ENCODE assay signal across 13 cellular contexts in the genomic region with DNA sequence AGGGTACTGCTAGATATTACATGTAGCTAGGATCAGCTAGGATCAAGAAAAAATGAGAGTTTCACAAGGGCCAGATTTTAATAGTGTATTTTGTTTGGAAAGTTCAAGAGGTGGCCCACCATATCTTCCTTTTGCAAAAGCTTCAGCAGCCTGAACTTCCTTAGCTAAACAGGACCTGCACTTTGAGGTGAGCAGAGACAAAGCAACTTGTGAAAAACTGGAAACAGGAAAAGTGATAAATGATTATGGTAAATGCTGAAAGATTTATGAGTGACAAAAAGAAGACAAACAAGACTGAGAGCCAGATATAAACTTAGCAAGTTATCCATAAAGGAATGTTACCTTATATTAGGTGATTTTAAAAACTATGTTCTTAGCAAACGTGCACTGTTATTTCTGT.
A peak's percentile ranks its signal among the peaks of the same experiment; 100 is the strongest.
DNase-seq lines count a peak whose midpoint lies in the region; TF ChIP-seq lines count a peak whose summit lies in the region.
"Had no signal": no experiment of that assay in that cellular context is flagged by ENCODE, and none has a peak within 500 bp of the region (broad histone marks: within the 10 kb centered on the region; RNA-seq: fewer than 3 reads in every experiment).

No MANE protein-coding gene starts in this region.

- DNase-seq in OCI-M1 (lab: John Stamatoyannopoulos, UW) (peak; percentile 53), glomerular endothelial cell (ENCODE audit: extremely low read depth, low read depth, low spot score) (peak; percentile 96), pulmonary artery endothelial cell (ENCODE audit: low read depth, low spot score) (peak; percentile 92), HK-2 (ENCODE audit: unreplicated experiment) (no peak), COR-L47 (lab: John Stamatoyannopoulos, UW) (no peak), 8988T (no peak)
- DNase-seq: CD8-positive, alpha-beta memory T cell; HCEC 1CT; NCI-H1105; NCI-H187; NCI-H510A had no signal

- H3K4me1 ChIP-seq in HEK293 (ENCODE audit: control insufficient read depth, insufficient read depth, low read length): peaks cover 7% of the 10 kb centered on the region; the same call in 1 of the 2 replicates

- no peak overlapping the region for H3K4me3 ChIP-seq in HEK293 (ENCODE audit: low read depth, low read length)

- H3K27ac ChIP-seq in HEK293 (ENCODE audit: extremely low read depth, low read depth, low read length): no peak overlapping the region
- H3K27ac ChIP-seq: HL-60 had no signal

- TF ChIP-seq CTCF in HEK293 (tag by site-specific recombination; IDR thresholded peaks at IDR 0.05): no peak

- H3K36me3 ChIP-seq in HEK293 (ENCODE audit: control insufficient read depth in 2 of 2, insufficient read depth in 1 of 2, low read length in 2 of 2): peaks cover 0 to 14% of the 10 kb centered on the region in 2 experiments; a peak in 1 of 3 replicates

- no peaks in the 10 kb centered on the region for H3K9me3 ChIP-seq in HEK293 (ENCODE audit: control insufficient read depth, insufficient read depth, low read depth, low read length)

- POLR2A ChIA-PET in HEK293 (lab: Yijun Ruan, JAX): no interaction called here

- CTCF ChIA-PET in HEK293 (lab: Yijun Ruan, JAX): interaction anchor here (0.7 kb wide), 1 partner anchor 20 kb away, joined by 3 read pairs; no protein-coding TSS in a partner anchor

TF ChIP-seq in HEK293, 187 proteins besides CTCF, POLR2A, EP300 and RAD21:
- TF ChIP-seq ZNF707 (tag by site-specific recombination; IDR thresholded peaks at IDR 0.05): no peak
- TF ChIP-seq, protein P1, sequence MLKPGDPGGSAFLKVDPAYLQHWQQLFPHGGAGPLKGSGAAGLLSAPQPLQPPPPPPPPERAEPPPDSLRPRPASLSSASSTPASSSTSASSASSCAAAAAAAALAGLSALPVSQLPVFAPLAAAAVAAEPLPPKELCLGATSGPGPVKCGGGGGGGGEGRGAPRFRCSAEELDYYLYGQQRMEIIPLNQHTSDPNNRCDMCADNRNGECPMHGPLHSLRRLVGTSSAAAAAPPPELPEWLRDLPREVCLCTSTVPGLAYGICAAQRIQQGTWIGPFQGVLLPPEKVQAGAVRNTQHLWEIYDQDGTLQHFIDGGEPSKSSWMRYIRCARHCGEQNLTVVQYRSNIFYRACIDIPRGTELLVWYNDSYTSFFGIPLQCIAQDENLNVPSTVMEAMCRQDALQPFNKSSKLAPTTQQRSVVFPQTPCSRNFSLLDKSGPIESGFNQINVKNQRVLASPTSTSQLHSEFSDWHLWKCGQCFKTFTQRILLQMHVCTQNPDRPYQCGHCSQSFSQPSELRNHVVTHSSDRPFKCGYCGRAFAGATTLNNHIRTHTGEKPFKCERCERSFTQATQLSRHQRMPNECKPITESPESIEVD (tag by site-specific recombination; IDR thresholded peaks at IDR 0.05): 0 out of 2 replicates have a peak, but pooled peaks have one; percentile 21

Comparison
In these comparisons a context has a peak if more than half of its experiments do, and no peak if none do; other contexts are left out.
1. DNase-seq: peak in OCI-M1 (single experiment), glomerular endothelial cell (single experiment) and pulmonary artery endothelial cell (single experiment); none in HK-2 (single experiment), COR-L47 (single experiment) and 8988T (single experiment).